In the genomic region with DNA sequence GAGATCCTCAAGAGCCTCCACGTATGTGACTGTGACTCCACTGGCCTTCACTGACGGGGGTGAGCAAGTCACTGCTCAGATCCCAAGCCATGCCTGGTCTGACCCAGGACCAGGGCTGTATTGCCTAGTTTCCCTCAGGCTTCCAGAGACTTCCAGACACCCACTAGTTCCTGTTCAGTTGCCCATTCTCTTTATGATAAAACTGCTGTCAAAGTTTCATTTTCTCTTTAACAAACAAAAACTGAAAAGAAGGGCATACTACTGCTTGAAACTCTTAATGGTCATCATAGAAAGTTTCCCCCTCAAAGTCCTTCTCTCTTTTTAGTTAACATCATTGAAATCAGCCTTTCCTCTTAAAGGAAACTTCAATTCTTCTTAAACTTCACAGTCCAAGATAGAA, we compare ENCODE assay signal across 29 cellular contexts.
"Had no signal": no experiment of that assay in that cellular context is flagged by ENCODE, and none has a peak within 500 bp of the region (broad histone marks: within the 10 kb centered on the region; RNA-seq: fewer than 3 reads in every experiment).

No MANE protein-coding gene starts in this region.

- H3K27ac ChIP-seq: neutrophil, pancreas, prostate gland, right atrium auricular region, right lobe of liver, sigmoid colon, suprapubic skin, testis, tibial artery, transverse colon, upper lobe of right lung, uterus had no signal

- H3K36me3 ChIP-seq: neutrophil, pancreas, prostate gland, right atrium auricular region, right lobe of liver, sigmoid colon, suprapubic skin, tibial artery, transverse colon, upper lobe of right lung, uterus had no signal

- H3K4me3 ChIP-seq: pancreas, prostate gland, right atrium auricular region, right lobe of liver, sigmoid colon, suprapubic skin, testis, tibial artery, transverse colon, upper lobe of right lung, uterus had no signal

- H3K27me3 ChIP-seq: neutrophil, pancreas, right atrium auricular region, right lobe of liver, sigmoid colon, suprapubic skin, testis, tibial artery, transverse colon, upper lobe of right lung, uterus had no signal

- H3K27me3 Mint-ChIP-seq: natural killer cell treated with Interleukin-12 subunit alpha and Interleukin-12 subunit beta and Interleukin-15 and Interleukin-18, amount 100 ng/mL, for 72 hours; stimulated activated naive CD8-positive, alpha-beta T cell treated with anti-CD3 and anti-CD28 coated beads, Interleukin-15, amount 100 ng/mL, for 72 hours; type B pancreatic cell had no signal

- ATAC-seq: naive thymus-derived CD8-positive, alpha-beta T cell; natural killer cell treated with Interleukin-12 subunit alpha and Interleukin-12 subunit beta and Interleukin-15 and Interleukin-18, amount 100 ng/mL, for 72 hours; pancreas; right lobe of liver; stimulated activated effector memory CD8-positive, alpha-beta T cell treated with anti-CD3 and anti-CD28 coated beads, Interleukin-12 subunit alpha, Interleukin-12 subunit beta, amount 100 ng/mL, for 72 hours; stimulated activated naive CD8-positive, alpha-beta T cell treated with anti-CD3 and anti-CD28 coated beads, Interleukin-15, amount 100 ng/mL, for 72 hours; stimulated activated naive CD8-positive, alpha-beta T cell treated with anti-CD3 and anti-CD28 coated beads, Interleukin-15, Interleukin-2, amounts not matched to agents 100 U/mL and 50 U/mL, for 24 hours; upper lobe of right lung had no signal

- DNase-seq: naive thymus-derived CD8-positive, alpha-beta T cell; nephron progenitor cell; nucleus accumbens; pancreas; retina; right lobe of liver; sigmoid colon; small intestine; stimulated activated CD4-positive, alpha-beta T cell treated with anti-CD3 and anti-CD28 coated beads, Interleukin-15, amount 100 ng/mL, for 24 hours; stimulated activated CD4-positive, alpha-beta T cell treated with anti-CD3 and anti-CD28 coated beads, Interleukin-2, amount 100 ng/mL, for 24 hours; stimulated activated CD4-positive, alpha-beta T cell treated with anti-CD3 and anti-CD28 coated beads, Interleukin-2, amount 100 ng/mL, for 48 hours; stimulated activated CD4-positive, alpha-beta T cell treated with anti-CD3 and anti-CD28 coated beads, Interleukin-4, amount 100 ng/mL, for 24 hours; stimulated activated naive CD4-positive, alpha-beta T cell; stimulated activated naive CD8-positive, alpha-beta T cell treated with anti-CD3 and anti-CD28 coated beads, Interleukin-15, amount 100 ng/mL, for 72 hours; stimulated activated naive CD8-positive, alpha-beta T cell treated with anti-CD3 and anti-CD28 coated beads, Interleukin-15, Interleukin-2, amounts not matched to agents 100 U/mL and 50 U/mL, for 24 hours; substantia nigra; testis; tibial artery; transverse colon; upper lobe of right lung; uterus had no signal

- FAIRE-seq: pancreas, small intestine had no signal

- H3K4me3 Mint-ChIP-seq: naive thymus-derived CD8-positive, alpha-beta T cell; natural killer cell treated with Interleukin-12 subunit alpha and Interleukin-12 subunit beta and Interleukin-15 and Interleukin-18, amount 100 ng/mL, for 72 hours; nephron progenitor cell; neural crest cell; stimulated activated effector memory CD8-positive, alpha-beta T cell treated with anti-CD3 and anti-CD28 coated beads, Interleukin-12 subunit alpha, Interleukin-12 subunit beta, amount 100 ng/mL, for 72 hours; stimulated activated naive CD8-positive, alpha-beta T cell treated with anti-CD3 and anti-CD28 coated beads, Interleukin-15, amount 100 ng/mL, for 72 hours; type B pancreatic cell had no signal

- H3K9me3 Mint-ChIP-seq: type B pancreatic cell had no signal

- H3K4me1 ChIP-seq: prostate gland, right atrium auricular region, right lobe of liver, sigmoid colon, suprapubic skin, testis, tibial artery, transverse colon, upper lobe of right lung, uterus had no signal

- H3K36me3 Mint-ChIP-seq: stimulated activated effector memory CD8-positive, alpha-beta T cell treated with anti-CD3 and anti-CD28 coated beads, Interleukin-12 subunit alpha, Interleukin-12 subunit beta, amount 100 ng/mL, for 72 hours; type B pancreatic cell had no signal

- H3K4me1 Mint-ChIP-seq: naive thymus-derived CD8-positive, alpha-beta T cell; nephron progenitor cell; neural crest cell; stimulated activated effector memory CD8-positive, alpha-beta T cell treated with anti-CD3 and anti-CD28 coated beads, Interleukin-12 subunit alpha, Interleukin-12 subunit beta, amount 100 ng/mL, for 72 hours; stimulated activated naive CD8-positive, alpha-beta T cell treated with anti-CD3 and anti-CD28 coated beads, Interleukin-15, amount 100 ng/mL, for 72 hours had no signal

- H3K27ac Mint-ChIP-seq: naive thymus-derived CD8-positive, alpha-beta T cell; natural killer cell treated with Interleukin-12 subunit alpha and Interleukin-12 subunit beta and Interleukin-15 and Interleukin-18, amount 100 ng/mL, for 72 hours; nephron progenitor cell; stimulated activated effector memory CD8-positive, alpha-beta T cell treated with anti-CD3 and anti-CD28 coated beads, Interleukin-12 subunit alpha, Interleukin-12 subunit beta, amount 100 ng/mL, for 72 hours; stimulated activated naive CD8-positive, alpha-beta T cell treated with anti-CD3 and anti-CD28 coated beads, Interleukin-15, amount 100 ng/mL, for 72 hours; type B pancreatic cell had no signal

- H3K9me3 ChIP-seq: neutrophil, pancreas, prostate gland, right lobe of liver, testis, upper lobe of right lung had no signal
